20 cellular contexts compared by ENCODE assay signal in genomic region chr2:232264081-232264480, GRCh38.
DNase-seq lines count a peak whose midpoint lies in the region; ATAC-seq, FAIRE-seq and TF ChIP-seq lines count a peak whose summit lies in the region.
"Had no signal": no experiment of that assay in that cellular context is flagged by ENCODE, and none has a peak within 500 bp of the region (broad histone marks: within the 10 kb centered on the region; RNA-seq: fewer than 3 reads in every experiment).

No MANE protein-coding gene starts in this region.

- TF ChIP-seq CTCF in WTC11 (IDR thresholded peaks at IDR 0.05) (no peak), H1 (IDR thresholded peaks at IDR 0.05; ENCODE audit: control extremely low read depth in 1 of 3, insufficient read depth in 1 of 3, low read depth in 1 of 3, low read length in 3 of 3) (no peak), neural crest cell (conservative IDR thresholded peaks at IDR 0.05) (no peak)

- H3K27ac Mint-ChIP-seq in WTC11: no peak overlapping the region
- H3K27ac Mint-ChIP-seq in neural crest cell (ENCODE audit: unreplicated experiment): peak overlapping the region; percentile 73
- H3K27ac Mint-ChIP-seq: CD4-positive, alpha-beta memory T cell had no signal

- DNase-seq in WTC11 (ENCODE audit: low spot score) (peak; percentile 30), H1 (ENCODE audit: low read depth in 1 of 2, low spot score in 2 of 2) (no peak), neural crest cell (ENCODE audit: low read depth, low spot score) (no peak), ACHN (no peak), mesenchymal stem cell (no peak), NCI-H2196 (lab: John Stamatoyannopoulos, UW; ENCODE audit: unreplicated experiment) (no peak)
- DNase-seq: 8988T; Calu3; CD4-positive, alpha-beta memory T cell; COR-L47; DMS53; DMS79 treated with DMSO at 0.1 percent for 48 hours; GF-D8; GOT3; H7; HCEC 1CT had no signal

- peaks cover 0 to 6% of the 10 kb centered on the region in 2 experiments for H4K20me1 ChIP-seq in H1 (replicated peaks in 1 of 2; ENCODE audit: control insufficient read depth in 1 of 2, insufficient read depth in 2 of 2, low read length in 2 of 2)

- peaks cover 4% of the 10 kb centered on the region; the same call in 1 of the 2 replicates for H3K4me1 Mint-ChIP-seq in WTC11
- peaks cover 64% of the 10 kb centered on the region for H3K4me1 Mint-ChIP-seq in neural crest cell
- H3K4me1 Mint-ChIP-seq: CD4-positive, alpha-beta memory T cell had no signal

- no peak overlapping the region for H4K5ac ChIP-seq in H1 (ENCODE audit: insufficient read length, low read depth, low read length)

- H3K9me3 Mint-ChIP-seq in WTC11 (no peaks in the 10 kb centered on the region), neural crest cell (no peaks in the 10 kb centered on the region)

- CTCF ChIA-PET in WTC11 (lab: Charles Lee) (interaction anchor here (2.4 kb wide), 1 partner anchor 28 kb away, joined by 4 read pairs; no protein-coding TSS in a partner anchor), H1 (lab: Charles Lee; ENCODE audit: partially characterized antibody) (interaction anchor here (0.6 kb wide), 1 partner anchor 357 kb away, joined by 4 read pairs; no protein-coding TSS in a partner anchor)

- no peak overlapping the region for H4K91ac ChIP-seq in H1 (replicated peaks; ENCODE audit: insufficient read length, low read length)
- H4K91ac ChIP-seq in mesenchymal stem cell (ENCODE audit: low read length): no peak overlapping the region

- POLR2A ChIA-PET in WTC11 (lab: Charles Lee) (no interaction called here), H1 (lab: Charles Lee; ENCODE audit: partially characterized antibody) (no interaction called here)

- H3K27me3 ChIP-seq in H1 (replicated peaks in 1 of 4; ENCODE audit: control insufficient read depth in 3 of 4, extremely low read depth in 1 of 4, insufficient read depth in 3 of 4, low read length in 3 of 4) (no peaks in the 10 kb centered on the region), mesenchymal stem cell (ENCODE audit: control insufficient read depth in 1 of 2, insufficient read depth in 1 of 2, low read length in 2 of 2) (peaks cover 0 to 11% of the 10 kb centered on the region in 2 experiments)

- no peak for ATAC-seq in WTC11
- ATAC-seq: A549 had no signal

- H3K9ac ChIP-seq in H1 (replicated peaks in 1 of 4; ENCODE audit: extremely low read depth in 1 of 4, low read depth in 3 of 4, low read length in 3 of 4) (no peak overlapping the region), mesenchymal stem cell (ENCODE audit: low read length) (no peak overlapping the region)

- WGBS in H1 (ENCODE audit: extremely low coverage in 1 of 2, insufficient coverage in 1 of 2, insufficient read length in 1 of 2, insufficient replicate concordance in 2 of 2, low coverage in 1 of 2, low lambda C conversion rate in 2 of 2, missing lambda C conversion rate in 1 of 2), 2 experiments: 78% methylated on average over 4 of the region's 4 CpGs; no CpG with 5 or more reads in 1 of the 2 experiments
- 98% methylated on average over 4 of the region's 4 CpGs for WGBS in mesenchymal stem cell

- H3K23me2 ChIP-seq in H1 (ENCODE audit: low read depth, low read length): no peaks in the 10 kb centered on the region

- in situ Hi-C loops in ACHN (cut with HindIII; ENCODE audit: low pct_ligation_motif_present, low pct_unique_long_range_greater_than_20kb, low sequenced_read_pairs): no loop called here

- H3K79me1 ChIP-seq in H1 (ENCODE audit: low read depth, low read length) (no peaks in the 10 kb centered on the region; the same call in 1 of the 2 replicates), mesenchymal stem cell (replicated peaks; ENCODE audit: low read length, poor library complexity, severe bottlenecking) (peaks cover 9% of the 10 kb centered on the region)

- H3K56ac ChIP-seq in H1 (replicated peaks; ENCODE audit: insufficient read length, low read depth, low read length): no peak overlapping the region

- H3K4me3 Mint-ChIP-seq in WTC11: no peak overlapping the region
- no peak overlapping the region for H3K4me3 Mint-ChIP-seq in neural crest cell
- H3K4me3 Mint-ChIP-seq: CD4-positive, alpha-beta memory T cell had no signal

- no peak overlapping the region for H3K14ac ChIP-seq in H1 (ENCODE audit: insufficient read length)
- H3K14ac ChIP-seq in mesenchymal stem cell (ENCODE audit: low read length in 2 of 2): no peak overlapping the region

- no peak overlapping the region for H3K23ac ChIP-seq in H1 (ENCODE audit: insufficient read length)
- H3K23ac ChIP-seq in mesenchymal stem cell (ENCODE audit: low read length in 2 of 2): no peak overlapping the region

- H2BK12ac ChIP-seq in H1 (ENCODE audit: low read depth, low read length) (no peak overlapping the region), mesenchymal stem cell (ENCODE audit: low read length in 2 of 2) (no peak overlapping the region)

- no peak overlapping the region for H2BK120ac ChIP-seq in H1 (replicated peaks; ENCODE audit: low read depth, low read length)
- H2BK120ac ChIP-seq in mesenchymal stem cell (ENCODE audit: low read depth, low read length): no peak overlapping the region

- H2BK15ac ChIP-seq in H1 (ENCODE audit: low read length) (no peak overlapping the region), mesenchymal stem cell (ENCODE audit: low read depth, poor library complexity, severe bottlenecking) (no peak overlapping the region)

- TF ChIP-seq RAD21 in H1 (IDR thresholded peaks at IDR 0.05 in 1 of 2, conservative IDR thresholded peaks at IDR 0.05 in 1 of 2; ENCODE audit: low read depth in 2 of 2, low read length in 2 of 2): no peak

- H3K4ac ChIP-seq in H1 (replicated peaks; ENCODE audit: insufficient read length, low read depth, low read length) (no peak overlapping the region), mesenchymal stem cell (ENCODE audit: low read depth in 1 of 2, low read length in 2 of 2) (no peak overlapping the region)

- H2BK20ac ChIP-seq in H1 (ENCODE audit: low read length): no peak overlapping the region

- TF ChIP-seq EP300 in H1 (IDR thresholded peaks at IDR 0.05; ENCODE audit: borderline replicate concordance in 1 of 2, low read depth in 2 of 2, low read length in 2 of 2): no peak

- no peak overlapping the region for H3K18ac ChIP-seq in H1 (ENCODE audit: extremely low read depth, low read length)
- H3K18ac ChIP-seq in mesenchymal stem cell (ENCODE audit: low read depth in 1 of 2, low read length in 2 of 2): no peak overlapping the region

- H2AFZ ChIP-seq in H1 (ENCODE audit: low read length) (no peak overlapping the region), mesenchymal stem cell (ENCODE audit: low read depth, low read length) (no peak overlapping the region)

- no peaks in the 10 kb centered on the region for H3K36me3 Mint-ChIP-seq in WTC11
- H3K36me3 Mint-ChIP-seq in neural crest cell (ENCODE audit: low read depth): peaks cover 21% of the 10 kb centered on the region

- no peaks in the 10 kb centered on the region for H3K4me1 ChIP-seq in H1 (replicated peaks in 1 of 4; ENCODE audit: control insufficient read depth in 3 of 4, insufficient read depth in 4 of 4, low read length in 3 of 4)
- H3K4me1 ChIP-seq in mesenchymal stem cell (ENCODE audit: control insufficient read depth, insufficient read depth, low read depth, low read length): peaks cover 17% of the 10 kb centered on the region
- H3K4me1 ChIP-seq: A549 had no signal

- no peaks in the 10 kb centered on the region for H3K79me2 ChIP-seq in H1 (ENCODE audit: control insufficient read depth in 1 of 2, insufficient read depth in 2 of 2, low read length in 2 of 2)

- H3K9me3 ChIP-seq in H1 (ENCODE audit: insufficient read depth in 2 of 2, low read depth in 1 of 2, low read length in 1 of 2) (no peaks in the 10 kb centered on the region), mesenchymal stem cell (ENCODE audit: control insufficient read depth, low read length) (no peaks in the 10 kb centered on the region)
- H3K9me3 ChIP-seq: A549 had no signal

- H2AK5ac ChIP-seq in H1 (ENCODE audit: low read depth, low read length) (no peak overlapping the region), mesenchymal stem cell (ENCODE audit: low read length, severe bottlenecking) (no peak overlapping the region)

- no peak overlapping the region for H2BK5ac ChIP-seq in H1 (ENCODE audit: low read depth, low read length)
- no peak overlapping the region for H2BK5ac ChIP-seq in mesenchymal stem cell (ENCODE audit: low read depth, low read length, poor library complexity, severe bottlenecking)

- H3K4me2 ChIP-seq in H1 (ENCODE audit: insufficient read depth in 1 of 2, low read depth in 2 of 2, low read length in 2 of 2) (no peak overlapping the region), mesenchymal stem cell (ENCODE audit: low read length, poor library complexity, severe bottlenecking) (no peak overlapping the region)
- H3K4me2 ChIP-seq: A549 had no signal

- H3K27me3 Mint-ChIP-seq in WTC11 (ENCODE audit: low read depth) (no peaks in the 10 kb centered on the region; the same call in 1 of the 2 replicates), neural crest cell (ENCODE audit: low read depth) (no peaks in the 10 kb centered on the region)
- H3K27me3 Mint-ChIP-seq: CD4-positive, alpha-beta memory T cell had no signal

- H3K27ac ChIP-seq in H1 (ENCODE audit: low read depth, low read length) (no peak overlapping the region), temporal lobe (ENCODE audit: low read depth, low read length) (peak overlapping the region; percentile 59), mesenchymal stem cell (ENCODE audit: low read length, poor library complexity, severe bottlenecking) (no peak overlapping the region)
- H3K27ac ChIP-seq: A549 had no signal

- H3K4me3 ChIP-seq in H1 (ENCODE audit: extremely low read depth in 1 of 4, insufficient read depth in 2 of 4, low read depth in 3 of 4, low read length in 4 of 4) (no peak overlapping the region), mesenchymal stem cell (ENCODE audit: insufficient read depth in 1 of 2, low read depth in 1 of 2, low read length in 2 of 2) (no peak overlapping the region)
- H3K4me3 ChIP-seq: A549 had no signal

- FAIRE-seq in H1 (lab: Jason Lieb, UNC): no peak
- FAIRE-seq: A549, GM12891, GM18507 had no signal

- H4K8ac ChIP-seq in H1 (ENCODE audit: extremely low read depth, insufficient read depth, low read length) (no peak overlapping the region), mesenchymal stem cell (ENCODE audit: low read length) (no peak overlapping the region)

- H3K36me3 ChIP-seq in H1 (ENCODE audit: control insufficient read depth in 2 of 4, insufficient read depth in 4 of 4, low read length in 3 of 4) (no peaks in the 10 kb centered on the region; a peak in 1 of 8 replicates), mesenchymal stem cell (ENCODE audit: control insufficient read depth in 1 of 2, insufficient read depth in 2 of 2, low read depth in 1 of 2, low read length in 2 of 2) (peaks cover 30 to 43% of the 10 kb centered on the region in 2 experiments)

- TF ChIP-seq POLR2A in H1 (IDR thresholded peaks at IDR 0.05; ENCODE audit: control extremely low read depth in 1 of 2, low read depth in 2 of 2, low read length in 2 of 2): no peak

TF ChIP-seq in H1, 55 proteins besides CTCF, POLR2A, EP300 and RAD21 (continues in another document):
- TF ChIP-seq POLR2AphosphoS5 (IDR thresholded peaks at IDR 0.05; ENCODE audit: low read depth, low read length): peak; percentile 64
